ENCODE assay signal across 18 cellular contexts in the genomic region with DNA sequence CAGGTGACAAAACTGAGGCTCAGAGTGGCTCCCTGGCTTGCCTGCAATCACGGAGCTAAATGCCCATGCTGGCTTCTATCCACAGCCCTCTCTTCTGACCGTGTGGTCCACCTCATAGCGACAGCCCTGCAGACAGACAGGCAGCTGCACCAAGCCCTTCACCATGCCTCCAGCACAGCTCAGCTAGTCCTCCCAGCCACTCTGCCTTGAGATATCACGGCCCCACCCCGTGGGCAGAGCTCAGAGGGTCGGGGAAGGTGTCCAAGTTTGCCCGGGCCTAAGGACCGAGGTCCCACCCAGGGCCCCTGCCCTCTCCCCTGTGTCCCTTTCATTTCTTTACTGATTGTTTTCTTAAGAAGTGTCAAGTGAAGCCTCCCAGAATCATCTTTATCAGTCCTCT.
"Had no signal": no experiment of that assay in that cellular context is flagged by ENCODE, and none has a peak within 500 bp of the region (broad histone marks: within the 10 kb centered on the region; RNA-seq: fewer than 3 reads in every experiment).

No MANE protein-coding gene starts in this region.

- H3K9ac ChIP-seq: neural progenitor cell, parathyroid adenoma had no signal

- H3K4me3 ChIP-seq: hepatocyte, neural progenitor cell, psoas muscle, sigmoid colon, suprapubic skin, thyroid gland had no signal

- H3K27me3 ChIP-seq: hepatocyte, sigmoid colon, suprapubic skin, thyroid gland had no signal

- DNase-seq: erythroblast; foreskin keratinocyte; head of caudate nucleus; left colon; occipital lobe; psoas muscle; retina; sigmoid colon; small intestine; stimulated activated CD4-positive, alpha-beta T cell treated with anti-CD3 and anti-CD28 coated beads, Interleukin-4, amount 100 ng/mL, for 1 hour; stimulated activated CD8-positive, alpha-beta memory T cell treated with anti-CD3 and anti-CD28 coated beads, Interleukin-4, amount 100 ng/mL, for 48 hours; stimulated activated naive CD8-positive, alpha-beta T cell treated with anti-CD3 and anti-CD28 coated beads, Interleukin-15, Interleukin-2, amounts not matched to agents 100 U/mL and 50 U/mL, for 24 hours had no signal

- H3K9me3 ChIP-seq: psoas muscle, sigmoid colon, suprapubic skin, thyroid gland had no signal

- ATAC-seq: foreskin keratinocyte, left colon, psoas muscle had no signal

- FAIRE-seq: endothelial cell of umbilical vein, small intestine had no signal

- H3K4me1 ChIP-seq: foreskin keratinocyte, parathyroid adenoma, psoas muscle, thyroid gland had no signal

- H3K27ac ChIP-seq: foreskin keratinocyte, hepatocyte, neural progenitor cell, parathyroid adenoma, psoas muscle, sigmoid colon, suprapubic skin, thyroid gland had no signal

- H3K36me3 ChIP-seq: neural progenitor cell, sigmoid colon, suprapubic skin, thyroid gland had no signal
